Comparison of ENCODE assay signal across 11 cellular contexts in the genomic region with DNA sequence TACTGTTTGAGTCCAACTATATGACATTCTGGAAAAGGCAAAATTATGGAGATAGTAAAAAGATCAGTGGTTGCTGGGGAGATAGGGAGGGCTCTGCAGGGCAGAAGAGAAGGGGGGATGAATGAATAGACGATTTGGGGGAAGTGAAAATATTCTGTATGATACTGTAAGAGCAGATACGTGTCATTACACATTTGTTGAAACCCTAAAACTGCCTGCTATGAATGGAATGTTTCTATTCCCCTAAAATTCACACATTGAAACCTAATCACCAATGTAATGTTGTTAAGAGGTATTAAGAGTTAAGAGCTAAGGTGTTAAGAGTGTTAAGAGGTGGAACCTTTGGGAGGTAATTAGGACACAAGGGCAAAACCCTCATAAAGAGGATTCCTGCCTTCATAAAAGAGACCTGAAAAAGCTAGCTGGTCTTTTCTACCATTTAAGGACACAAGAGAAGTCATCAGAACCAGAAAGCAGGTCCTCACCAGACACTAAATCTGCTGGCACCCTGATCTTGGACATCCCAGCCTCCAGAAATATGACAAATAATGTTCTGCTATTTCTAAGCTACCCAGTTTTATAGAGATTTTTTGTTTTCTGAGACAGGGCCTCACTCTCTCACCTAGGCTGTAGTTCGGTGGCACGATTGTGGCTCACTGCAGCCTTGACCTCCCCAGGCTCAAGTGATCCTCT.
DNase-seq lines count a peak whose midpoint lies in the region; ATAC-seq and TF ChIP-seq lines count a peak whose summit lies in the region.
"Had no signal": no experiment of that assay in that cellular context is flagged by ENCODE, and none has a peak within 500 bp of the region (broad histone marks: within the 10 kb centered on the region; RNA-seq: fewer than 3 reads in every experiment).

No MANE protein-coding gene starts in this region.

- no peak for ATAC-seq in CD4-positive, alpha-beta T cell (ENCODE audit: poor library complexity)
- ATAC-seq in GM19043 (IDR thresholded peaks at IDR 0.05; ENCODE audit: low read depth, unreplicated experiment) (peak; percentile 72), HG02623 (IDR thresholded peaks at IDR 0.05; ENCODE audit: unreplicated experiment) (peak; percentile 71)
- ATAC-seq: activated CD8-positive, alpha-beta memory T cell treated with anti-CD3 and anti-CD28 coated beads, Interleukin-2, amount 10 ng/mL, durations not matched to agents 7 days and 5 days; esophagus mucosa had no signal

- peak overlapping the region; percentile 13 for H3K9ac ChIP-seq in Karpas-422 (ENCODE audit: low read length)

- H3K4me3 Mint-ChIP-seq in CD4-positive, alpha-beta T cell, result no peak overlapping the region
- H3K4me3 Mint-ChIP-seq: activated CD8-positive, alpha-beta memory T cell treated with anti-CD3 and anti-CD28 coated beads, Interleukin-2, amount 10 ng/mL, durations not matched to agents 7 days and 5 days had no signal

- H2AFZ ChIP-seq in Karpas-422 (ENCODE audit: low read length), result no peak overlapping the region

- no peaks in the 10 kb centered on the region for H3K9me3 Mint-ChIP-seq in CD4-positive, alpha-beta T cell

- H4K20me1 ChIP-seq in Karpas-422 (ENCODE audit: insufficient read depth, low read depth, low read length), result no peaks in the 10 kb centered on the region

- H3K27me3 ChIP-seq in CD4-positive, alpha-beta T cell (ENCODE audit: control insufficient read depth, insufficient read depth, low read length), result no peaks in the 10 kb centered on the region
- no peaks in the 10 kb centered on the region for H3K27me3 ChIP-seq in Karpas-422 (ENCODE audit: low read length)

- H3K4me1 Mint-ChIP-seq in CD4-positive, alpha-beta T cell (ENCODE audit: low read depth), result peaks cover 12% of the 10 kb centered on the region
- H3K4me1 Mint-ChIP-seq: activated CD8-positive, alpha-beta memory T cell treated with anti-CD3 and anti-CD28 coated beads, Interleukin-2, amount 10 ng/mL, durations not matched to agents 7 days and 5 days had no signal

- no peak overlapping the region for H3K27ac ChIP-seq in CD4-positive, alpha-beta T cell (ENCODE audit: low read depth, low read length)
- H3K27ac ChIP-seq in Karpas-422 (ENCODE audit: low read length) (peak overlapping the region; percentile 52), coronary artery (no peak overlapping the region)

- DNase-seq in CD4-positive, alpha-beta T cell, result no peak
- DNase-seq in Karpas-422 (no peak), GM03348 (ENCODE audit: low spot score) (no peak), cerebellar cortex (ENCODE audit: low spot score) (no peak), coronary artery (ENCODE audit: low spot score) (no peak), GOT3 (lab: John Stamatoyannopoulos, UW) (no peak)
- DNase-seq: activated CD8-positive, alpha-beta memory T cell treated with anti-CD3 and anti-CD28 coated beads, Interleukin-2, amount 10 ng/mL, durations not matched to agents 7 days and 5 days; stimulated activated naive CD4-positive, alpha-beta T cell had no signal

- H3K9me2 ChIP-seq in Karpas-422 (replicated peaks; ENCODE audit: insufficient read depth, low read length), result no peaks in the 10 kb centered on the region

- no peak for TF ChIP-seq CTCF in CD4-positive, alpha-beta T cell (IDR thresholded peaks at IDR 0.05)
- no peak for TF ChIP-seq CTCF in coronary artery (IDR thresholded peaks at IDR 0.05)

- POLR2A ChIA-PET in CD4-positive, alpha-beta T cell (lab: Charles Lee), result no interaction called here

- H3K27me3 Mint-ChIP-seq in CD4-positive, alpha-beta T cell, result no peaks in the 10 kb centered on the region
- H3K27me3 Mint-ChIP-seq: activated CD8-positive, alpha-beta memory T cell treated with anti-CD3 and anti-CD28 coated beads, Interleukin-2, amount 10 ng/mL, durations not matched to agents 7 days and 5 days had no signal

- no peaks in the 10 kb centered on the region for H3K36me3 ChIP-seq in Karpas-422 (ENCODE audit: insufficient read depth, low read length)

- H3K9me3 ChIP-seq in CD4-positive, alpha-beta T cell (ENCODE audit: control insufficient read depth, low read length), result no peaks in the 10 kb centered on the region
- H3K9me3 ChIP-seq in Karpas-422 (ENCODE audit: low read length), result no peaks in the 10 kb centered on the region

- H3K4me3 ChIP-seq in Karpas-422 (ENCODE audit: low read length) (no peak overlapping the region), coronary artery (no peak overlapping the region)

- H3K4me1 ChIP-seq in Karpas-422 (ENCODE audit: low read length), result peaks cover 19% of the 10 kb centered on the region

- peaks cover 26% of the 10 kb centered on the region for H3K79me2 ChIP-seq in Karpas-422 (ENCODE audit: low read length)

- peaks cover 55% of the 10 kb centered on the region for H3K36me3 Mint-ChIP-seq in CD4-positive, alpha-beta T cell (ENCODE audit: low read depth)

- H3K27ac Mint-ChIP-seq in CD4-positive, alpha-beta T cell, result peak overlapping the region; percentile 1
- H3K27ac Mint-ChIP-seq: activated CD8-positive, alpha-beta memory T cell treated with anti-CD3 and anti-CD28 coated beads, Interleukin-2, amount 10 ng/mL, durations not matched to agents 7 days and 5 days had no signal

- intact Hi-C loops in CD4-positive, alpha-beta T cell (cut with DNase I, micrococcal nuclease), result no loop called here

- H3K4me2 ChIP-seq in Karpas-422 (ENCODE audit: low read depth, low read length, poor library complexity, severe bottlenecking), result peak overlapping the region; percentile 37

- CTCF ChIA-PET in CD4-positive, alpha-beta T cell (lab: Charles Lee), result interaction anchor here (0.8 to 1.3 kb wide), 2 partner anchors 14 to 233 kb away, joined by 3 to 4 read pairs; a partner anchor contains a TSS
